In genomic region chr1:91876040-91876470, GRCh38 we compare ENCODE assay signal across 8 cellular contexts. TPM values are rescaled to one million over a fixed set of nuclear protein-coding genes. Genes with fewer than 3 reads are reported as not detected.
A peak's percentile ranks its signal among the peaks of the same experiment; 100 is the strongest.
DNase-seq lines count a peak whose midpoint lies in the region; ATAC-seq and TF ChIP-seq lines count a peak whose summit lies in the region.

No MANE protein-coding gene starts in this region.

- peaks cover 29 to 48% of the 10 kb centered on the region in 2 donors for H3K4me1 ChIP-seq in naive thymus-derived CD4-positive, alpha-beta T cell (ENCODE audit: control insufficient read depth in 2 of 2, insufficient read depth in 2 of 2, low read length in 2 of 2)

- no peaks in the 10 kb centered on the region for H3K36me3 ChIP-seq in naive thymus-derived CD4-positive, alpha-beta T cell (ENCODE audit: control insufficient read depth in 2 of 3, insufficient read depth in 3 of 3, low read length in 3 of 3)
- H3K36me3 ChIP-seq in brain microvascular endothelial cell (replicated peaks), result no peaks in the 10 kb centered on the region

- H3K27me3 Mint-ChIP-seq in naive thymus-derived CD4-positive, alpha-beta T cell, result peaks cover 0 to 42% (median 0%) of the 10 kb centered on the region in 5 donors

- peak overlapping the region in 1 of 9 donors; percentile 45 for H3K27ac Mint-ChIP-seq in naive thymus-derived CD4-positive, alpha-beta T cell

- no peak overlapping the region for H3K27ac ChIP-seq in naive thymus-derived CD4-positive, alpha-beta T cell (ENCODE audit: low read depth, low read length)
- no peak overlapping the region for H3K27ac ChIP-seq in brain microvascular endothelial cell

- peak in 1 of 9 donors; percentile 27 for DNase-seq in naive thymus-derived CD4-positive, alpha-beta T cell
- DNase-seq in NCI-H146 treated with DMSO at 0.1 percent for 48 hours (lab: John Stamatoyannopoulos, UW; ENCODE audit: unreplicated experiment), result no peak
- DNase-seq in brain microvascular endothelial cell, result no peak
- no peak for DNase-seq in head of caudate nucleus
- no peak for DNase-seq in DMS53 treated with DMSO at 0.1 percent for 48 hours (lab: John Stamatoyannopoulos, UW; ENCODE audit: unreplicated experiment)

- H3K9me3 Mint-ChIP-seq in naive thymus-derived CD4-positive, alpha-beta T cell, result no peaks in the 10 kb centered on the region

- H3K4me3 Mint-ChIP-seq in naive thymus-derived CD4-positive, alpha-beta T cell, result peak overlapping the region in 1 of 10 donors; percentile 4

- POLR2A ChIA-PET in naive thymus-derived CD4-positive, alpha-beta T cell (lab: Charles Lee), result interaction anchor here (1.6 kb wide), 1 partner anchor 10 kb away, joined by 4 read pairs; the partner anchor contains the start of gene TGFBR3

- H3K9me3 ChIP-seq in naive thymus-derived CD4-positive, alpha-beta T cell (ENCODE audit: control insufficient read depth in 2 of 3, low read length in 3 of 3), result no peaks in the 10 kb centered on the region

- intact Hi-C loops in naive thymus-derived CD4-positive, alpha-beta T cell (cut with micrococcal nuclease), result no loop called here
- intact Hi-C loops in head of caudate nucleus (cut with DNase I), result no loop called here

- in situ Hi-C loops in brain microvascular endothelial cell (cut with HindIII; ENCODE audit: low pct_ligation_motif_present, low sequenced_read_pairs), result no loop called here

- CTCF ChIA-PET in naive thymus-derived CD4-positive, alpha-beta T cell (lab: Charles Lee), result no interaction called here

- no peaks in the 10 kb centered on the region for H3K27me3 ChIP-seq in naive thymus-derived CD4-positive, alpha-beta T cell (ENCODE audit: control insufficient read depth in 2 of 2, insufficient read depth in 2 of 2, low read length in 2 of 2)
- no peaks in the 10 kb centered on the region for H3K27me3 ChIP-seq in brain microvascular endothelial cell (replicated peaks)

- H3K4me1 Mint-ChIP-seq in naive thymus-derived CD4-positive, alpha-beta T cell, result peaks cover 25 to 70% (median 57%) of the 10 kb centered on the region in 7 donors

- TF ChIP-seq CTCF in brain microvascular endothelial cell (IDR thresholded peaks at IDR 0.05; ENCODE audit: low read depth, low read length, missing control alignments), result no peak

- peaks cover 0 to 8% (median 0%) of the 10 kb centered on the region in 5 donors for H3K36me3 Mint-ChIP-seq in naive thymus-derived CD4-positive, alpha-beta T cell

- peak; percentile 92 for ATAC-seq in GM18508 (IDR thresholded peaks at IDR 0.05; ENCODE audit: insufficient read depth, unreplicated experiment)
- ATAC-seq in GM21526 (IDR thresholded peaks at IDR 0.05; ENCODE audit: low FRiP score, unreplicated experiment), result peak; percentile 87
- ATAC-seq in HG03520 (IDR thresholded peaks at IDR 0.05; ENCODE audit: unreplicated experiment), result peak; percentile 89
- peak; percentile 61 for ATAC-seq in naive thymus-derived CD4-positive, alpha-beta T cell

- H3K4me3 ChIP-seq in naive thymus-derived CD4-positive, alpha-beta T cell (ENCODE audit: low read length), result no peak overlapping the region
- H3K4me3 ChIP-seq in brain microvascular endothelial cell (ENCODE audit: low read depth, low read length), result no peak overlapping the region

RNA-seq across cellular contexts. Expression of gene TGFBR3, which starts 9.9 kb away (rescaled TPM):
- 10 to 100 TPM; 10.1 to 36.3 (median 18.5) TPM for total RNA-seq in naive thymus-derived CD4-positive, alpha-beta T cell
- polyA plus RNA-seq in naive thymus-derived CD4-positive, alpha-beta T cell, result 10 to 100 TPM in 1 of 2 donors, 1 to 10 TPM in 1; 9.4 to 11.4 TPM
